8 cellular contexts compared by ENCODE assay signal in genomic region chr15:58066042-58066867, GRCh38. TPM values are rescaled to one million over a fixed set of nuclear protein-coding genes. Genes with fewer than 3 reads are reported as not detected.
A peak's percentile ranks its signal among the peaks of the same experiment; 100 is the strongest.
DNase-seq lines count a peak whose midpoint lies in the region; ATAC-seq and TF ChIP-seq lines count a peak whose summit lies in the region.

No MANE protein-coding gene starts in this region.

- H3K18ac ChIP-seq in mesenchymal stem cell (ENCODE audit: low read depth in 1 of 2, low read length in 2 of 2), result peak overlapping the region in 1 of 2 experiments; percentile 37

- H2BK120ac ChIP-seq in mesenchymal stem cell (ENCODE audit: low read depth, low read length), result no peak overlapping the region

- no peak overlapping the region for H4K91ac ChIP-seq in mesenchymal stem cell (ENCODE audit: low read length)

- peak overlapping the region; percentile 54 for H2AFZ ChIP-seq in mesenchymal stem cell (ENCODE audit: low read depth, low read length)

- peak overlapping the region in 1 of 2 experiments; percentile 26 for H3K23ac ChIP-seq in mesenchymal stem cell (ENCODE audit: low read length in 2 of 2)

- no peak for TF ChIP-seq EP300 in Ishikawa (IDR thresholded peaks at IDR 0.05; ENCODE audit: borderline replicate concordance)

- H3K27ac ChIP-seq in mesenchymal stem cell (ENCODE audit: low read length, poor library complexity, severe bottlenecking), result no peak overlapping the region

- H3K4me3 ChIP-seq in mesenchymal stem cell (ENCODE audit: insufficient read depth in 1 of 2, low read depth in 1 of 2, low read length in 2 of 2), result peak overlapping the region; percentile 54 to 64

- no peak overlapping the region for H2BK15ac ChIP-seq in mesenchymal stem cell (ENCODE audit: low read depth, poor library complexity, severe bottlenecking)

- peak; percentile 51 to 63 for DNase-seq in activated CD4-positive, alpha-beta T cell treated with anti-CD3 and anti-CD28 coated beads, Interleukin-2, amount 50 U/mL, for 48 hours
- peak; percentile 60 for DNase-seq in epidermal melanocyte (ENCODE audit: insufficient read length, low spot score)
- peak; percentile 44 for DNase-seq in mesenchymal stem cell
- DNase-seq in stimulated activated CD4-positive, alpha-beta T cell treated with anti-CD3 and anti-CD28 coated beads, TNF-alpha, amount 100 ng/mL, for 48 hours (ENCODE audit: low read depth in 3 of 3), result peak; percentile 11 to 44 (median 30)

- no peaks in the 10 kb centered on the region; the same call in 1 of the 2 replicates for H3K9me3 ChIP-seq in ES-I3 (ENCODE audit: control insufficient read depth, insufficient read depth, low read length)
- H3K9me3 ChIP-seq in mesenchymal stem cell (ENCODE audit: control insufficient read depth, low read length), result no peaks in the 10 kb centered on the region

- H3K9ac ChIP-seq in ES-I3 (ENCODE audit: low read depth, low read length) (peak overlapping the region; percentile 62; the same call in 1 of the 2 replicates), mesenchymal stem cell (ENCODE audit: low read length) (peak overlapping the region; percentile 47)

- H3K4me2 ChIP-seq in mesenchymal stem cell (ENCODE audit: low read length, poor library complexity, severe bottlenecking), result peak overlapping the region; percentile 68

- no peak for ATAC-seq in HG03439 (IDR thresholded peaks at IDR 0.05; ENCODE audit: unreplicated experiment)
- ATAC-seq in GM18861 (IDR thresholded peaks at IDR 0.05; ENCODE audit: unreplicated experiment), result no peak

- H3K36me3 ChIP-seq in ES-I3 (ENCODE audit: insufficient read depth, low read length), result no peaks in the 10 kb centered on the region
- H3K36me3 ChIP-seq in mesenchymal stem cell (ENCODE audit: control insufficient read depth in 1 of 2, insufficient read depth in 2 of 2, low read depth in 1 of 2, low read length in 2 of 2), result no peaks in the 10 kb centered on the region

- H3K14ac ChIP-seq in mesenchymal stem cell (ENCODE audit: low read length in 2 of 2), result no peak overlapping the region

- no peak overlapping the region for H4K8ac ChIP-seq in mesenchymal stem cell (ENCODE audit: low read length)

- no peak overlapping the region for H2BK12ac ChIP-seq in mesenchymal stem cell (ENCODE audit: low read length in 2 of 2)

- no peaks in the 10 kb centered on the region for H3K79me1 ChIP-seq in mesenchymal stem cell (replicated peaks; ENCODE audit: low read length, poor library complexity, severe bottlenecking)

- H3K4ac ChIP-seq in mesenchymal stem cell (ENCODE audit: low read depth in 1 of 2, low read length in 2 of 2), result no peak overlapping the region

- 7% methylated on average over 32 of the region's 59 CpGs for WGBS in mesenchymal stem cell

- peaks cover 46 to 55% of the 10 kb centered on the region in 2 experiments for H3K27me3 ChIP-seq in mesenchymal stem cell (ENCODE audit: control insufficient read depth in 1 of 2, insufficient read depth in 1 of 2, low read length in 2 of 2)

- TF ChIP-seq RAD21 in Ishikawa (IDR thresholded peaks at IDR 0.05; ENCODE audit: low read depth), result peak; percentile 61; the same call in 1 of the 2 replicates

- H3K4me1 ChIP-seq in ES-I3 (ENCODE audit: insufficient read depth, low read length), result peaks cover 7% of the 10 kb centered on the region; the same call in 1 of the 2 replicates
- peaks cover 11% of the 10 kb centered on the region for H3K4me1 ChIP-seq in mesenchymal stem cell (ENCODE audit: control insufficient read depth, insufficient read depth, low read depth, low read length)

- no peak overlapping the region for H2BK5ac ChIP-seq in mesenchymal stem cell (ENCODE audit: low read depth, low read length, poor library complexity, severe bottlenecking)

- H2AK5ac ChIP-seq in mesenchymal stem cell (ENCODE audit: low read length, severe bottlenecking), result no peak overlapping the region

TF ChIP-seq in Ishikawa, 13 proteins besides CTCF, POLR2A, EP300 and RAD21:
- no peak for TF ChIP-seq TCF12 (IDR thresholded peaks at IDR 0.05; ENCODE audit: low read depth)
- TF ChIP-seq MAX (IDR thresholded peaks at IDR 0.05), result peak; percentile 60
- no peak for TF ChIP-seq YY1 (IDR thresholded peaks at IDR 0.05; ENCODE audit: low read depth)
- TF ChIP-seq NFIC (IDR thresholded peaks at IDR 0.05), result no peak
- TF ChIP-seq ZBTB7A (IDR thresholded peaks at IDR 0.05; ENCODE audit: low read depth), result peak; percentile 66; the same call in 1 of the 2 replicates
- no peak for TF ChIP-seq CREB1 (IDR thresholded peaks at IDR 0.05; ENCODE audit: low read depth)

RNA-seq across cellular contexts. Expression of gene ALDH1A2, which starts 0.7 kb away (rescaled TPM):
- 1.4 TPM for polyA plus RNA-seq in mesenchymal stem cell (2013, experiment 1 of 2)
- 1.4 TPM for polyA plus RNA-seq in mesenchymal stem cell (2013, experiment 2 of 2)
